In the genomic region with DNA sequence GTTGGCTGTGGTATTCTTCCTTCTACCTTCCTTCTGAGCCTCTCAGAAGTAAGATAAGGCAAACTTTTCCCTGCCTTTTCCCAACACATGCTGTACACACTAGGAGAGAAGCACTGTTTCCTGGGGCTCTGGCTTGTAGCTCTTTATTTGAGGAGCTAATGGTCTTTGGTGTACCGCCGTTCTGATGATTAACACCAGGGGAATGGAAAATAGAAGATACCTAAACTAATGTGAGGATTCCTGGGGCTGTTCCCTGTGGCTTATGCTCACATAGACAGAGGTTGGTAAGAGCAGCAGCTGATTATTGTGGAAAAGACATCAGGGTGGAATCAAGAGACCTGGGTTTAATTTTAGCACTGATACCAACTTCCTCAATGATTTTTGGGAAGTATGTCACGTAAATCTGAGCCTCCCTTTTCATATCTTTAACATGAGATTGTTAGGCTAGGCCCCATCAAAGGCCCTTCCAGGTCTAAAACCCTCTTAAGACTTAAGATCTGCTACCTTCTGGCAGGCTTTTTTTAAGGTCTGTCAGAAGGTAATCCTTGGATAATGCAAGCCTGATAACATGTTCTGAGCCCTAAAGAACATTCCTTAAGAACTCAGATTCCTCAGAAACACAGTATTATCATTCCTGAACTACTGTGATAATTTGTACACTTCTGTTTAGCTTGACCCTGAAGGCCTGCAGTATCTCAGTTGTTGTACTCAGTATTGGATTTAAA, we compare ENCODE assay signal across 1 cellular context.
TF ChIP-seq lines count a peak whose summit lies in the region.

No MANE protein-coding gene starts in this region.

TF ChIP-seq in IMR-90, 13 proteins besides CTCF, POLR2A, EP300 and RAD21:
- no peak for TF ChIP-seq RFX5 (IDR thresholded peaks at IDR 0.05; ENCODE audit: low read depth, low read length)
- no peak for TF ChIP-seq MAFK (IDR thresholded peaks at IDR 0.05; ENCODE audit: low read depth, low read length)
- no peak for TF ChIP-seq CEBPB (IDR thresholded peaks at IDR 0.05; ENCODE audit: low read depth, low read length)
